10 cellular contexts compared by ENCODE assay signal in the genomic region with DNA sequence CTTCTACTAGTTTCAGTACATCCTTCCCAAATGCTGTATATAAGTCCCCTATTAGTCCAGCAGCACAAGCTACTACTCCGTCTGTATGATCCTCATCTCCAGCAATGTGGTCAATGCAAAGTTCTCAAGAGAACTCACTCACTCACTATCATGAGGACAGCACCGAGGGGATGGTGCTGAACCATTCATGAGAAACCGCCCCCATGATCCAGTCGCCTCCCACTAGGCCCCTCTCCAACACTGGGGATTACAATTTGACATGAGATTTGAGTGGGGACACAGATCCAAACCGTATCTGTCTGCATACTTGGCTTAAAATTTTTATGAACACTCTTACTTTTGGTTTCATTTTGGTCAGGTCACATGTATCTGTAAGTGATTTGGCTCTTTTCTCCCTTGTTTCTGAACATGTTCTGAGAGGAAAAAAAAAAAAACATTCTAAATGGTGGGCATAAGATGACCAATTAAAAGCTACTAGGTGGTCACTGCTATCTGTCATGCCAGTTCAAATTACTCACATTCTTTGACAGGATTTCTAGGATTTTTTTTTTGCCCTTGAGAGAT.
DNase-seq lines count a peak whose midpoint lies in the region; ATAC-seq and TF ChIP-seq lines count a peak whose summit lies in the region.
"Had no signal": no experiment of that assay in that cellular context is flagged by ENCODE, and none has a peak within 500 bp of the region (broad histone marks: within the 10 kb centered on the region; RNA-seq: fewer than 3 reads in every experiment).

No MANE protein-coding gene starts in this region.

- no peaks in the 10 kb centered on the region for H3K27me3 ChIP-seq in GM06990 (replicated peaks; ENCODE audit: control insufficient read depth, insufficient read depth, low read length)
- H3K27me3 ChIP-seq in Panc1 (ENCODE audit: control insufficient read depth, insufficient read depth, low read length), result no peaks in the 10 kb centered on the region; the same call in 1 of the 2 replicates
- no peaks in the 10 kb centered on the region for H3K27me3 ChIP-seq in rectal smooth muscle tissue (ENCODE audit: control insufficient read depth, insufficient read depth, low read length)

- peaks cover 36 to 44% of the 10 kb centered on the region in 2 donors for H3K27me3 Mint-ChIP-seq in effector memory CD8-positive, alpha-beta T cell
- H3K27me3 Mint-ChIP-seq in progenitor cell of endocrine pancreas, result peaks cover 3% of the 10 kb centered on the region

- intact Hi-C loops in Panc1 (cut with micrococcal nuclease; ENCODE audit: unreplicated experiment), result no loop called here

- H3K4me3 Mint-ChIP-seq in effector memory CD8-positive, alpha-beta T cell, result peak overlapping the region; percentile 56 to 62
- no peak overlapping the region for H3K4me3 Mint-ChIP-seq in progenitor cell of endocrine pancreas (ENCODE audit: low read depth)

- in situ Hi-C loops in Panc1 (cut with HindIII; ENCODE audit: low pct_unique_long_range_greater_than_20kb, low sequenced_read_pairs), result no loop called here

- POLR2A ChIA-PET in Panc1 (lab: Charles Lee), result no interaction called here

- peak; percentile 77 for ATAC-seq in Panc1
- no peak for ATAC-seq in effector memory CD8-positive, alpha-beta T cell (replicated peaks)

- TF ChIP-seq CTCF in GM06990 (IDR thresholded peaks at IDR 0.05; ENCODE audit: insufficient read depth, low read length, poor library complexity, severe bottlenecking) (no peak), Panc1 (IDR thresholded peaks at IDR 0.05) (no peak), progenitor cell of endocrine pancreas (IDR thresholded peaks at IDR 0.05; ENCODE audit: unreplicated experiment) (no peak)

- H3K27ac Mint-ChIP-seq in effector memory CD8-positive, alpha-beta T cell, result peak overlapping the region; percentile 0 to 30
- H3K27ac Mint-ChIP-seq in progenitor cell of endocrine pancreas, result no peak overlapping the region

- DNase-seq in GM06990 (ENCODE audit: extremely low read depth, insufficient read length) (no peak), Panc1 (ENCODE audit: low read depth, low spot score) (no peak), NCI-H2081 treated with DMSO at 0.1 percent for 48 hours (lab: John Stamatoyannopoulos, UW) (no peak), kidney tubule cell (ENCODE audit: low spot score) (no peak), dermis blood vessel endothelial cell (no peak), progenitor cell of endocrine pancreas (ENCODE audit: low spot score, unreplicated experiment) (no peak)
- DNase-seq in effector memory CD8-positive, alpha-beta T cell, result no peak
- DNase-seq: activated CD8-positive, alpha-beta memory T cell treated with anti-CD3 and anti-CD28 coated beads, Interleukin-2, amount 50 U/mL, for 4 hours; NCI-H524 treated with DMSO at 0.1 percent for 48 hours had no signal

- H3K4me3 ChIP-seq in GM06990 (replicated peaks; ENCODE audit: low read depth, low read length) (peak overlapping the region; percentile 20; the same call in 1 of the 2 replicates), Panc1 (ENCODE audit: low read depth in 2 of 2, low read length in 2 of 2) (peak overlapping the region; percentile 18 to 31; a peak in 3 of 4 replicates), rectal smooth muscle tissue (ENCODE audit: low read length) (peak overlapping the region; percentile 35)

- no peaks in the 10 kb centered on the region for H3K36me3 ChIP-seq in GM06990 (ENCODE audit: control insufficient read depth, insufficient read depth, low read length)
- no peaks in the 10 kb centered on the region for H3K36me3 ChIP-seq in Panc1 (ENCODE audit: control insufficient read depth, insufficient read depth, low read length)
- no peaks in the 10 kb centered on the region for H3K36me3 ChIP-seq in rectal smooth muscle tissue (ENCODE audit: control insufficient read depth, insufficient read depth, low read length)

- H3K27ac ChIP-seq in Panc1 (ENCODE audit: low read length) (no peak overlapping the region), rectal smooth muscle tissue (ENCODE audit: low read depth, low read length) (no peak overlapping the region)

- H3K9me3 ChIP-seq in Panc1 (ENCODE audit: control insufficient read depth, insufficient read depth, low read depth, low read length), result peaks cover 3% of the 10 kb centered on the region; the same call in 1 of the 2 replicates

- H3K4me1 ChIP-seq in Panc1 (ENCODE audit: control insufficient read depth, insufficient read depth, low read length), result no peaks in the 10 kb centered on the region
- H3K4me1 ChIP-seq in rectal smooth muscle tissue (ENCODE audit: control insufficient read depth, insufficient read depth, low read length), result no peaks in the 10 kb centered on the region

- no TSS peak for BruUV-seq in Panc1 (replicated peaks; lab: Mats Ljungman, UMichigan)

- H3K9me3 Mint-ChIP-seq in effector memory CD8-positive, alpha-beta T cell, result no peaks in the 10 kb centered on the region
- H3K9me3 Mint-ChIP-seq in progenitor cell of endocrine pancreas (ENCODE audit: low read depth), result peaks cover 17% of the 10 kb centered on the region

- peaks cover 6 to 14% of the 10 kb centered on the region in 2 donors for H3K4me1 Mint-ChIP-seq in effector memory CD8-positive, alpha-beta T cell (ENCODE audit: low read depth in 2 of 2)
- peaks cover 9% of the 10 kb centered on the region for H3K4me1 Mint-ChIP-seq in progenitor cell of endocrine pancreas (ENCODE audit: low read depth)

- no peaks in the 10 kb centered on the region for H3K36me3 Mint-ChIP-seq in effector memory CD8-positive, alpha-beta T cell (ENCODE audit: insufficient read depth)
- H3K36me3 Mint-ChIP-seq in progenitor cell of endocrine pancreas (ENCODE audit: insufficient read depth), result no peaks in the 10 kb centered on the region

- CTCF ChIA-PET in Panc1 (lab: Charles Lee), result no interaction called here

- H3K9ac ChIP-seq in rectal smooth muscle tissue (ENCODE audit: low read length), result no peak overlapping the region
